16 cellular contexts compared by ENCODE assay signal in genomic region chr17:57457188-57457587, GRCh38.
"Had no signal": no experiment of that assay in that cellular context is flagged by ENCODE, and none has a peak within 500 bp of the region (broad histone marks: within the 10 kb centered on the region; RNA-seq: fewer than 3 reads in every experiment).

No MANE protein-coding gene starts in this region.

- H3K27ac Mint-ChIP-seq: dendritic cell treated with granulocyte-macrophage colony-stimulating factor and Interleukin-4, amounts not matched to agents 40 ng/mL and 50 ng/mL, for 4 days; type B pancreatic cell had no signal

- H3K27me3 Mint-ChIP-seq: naive thymus-derived CD4-positive, alpha-beta T cell; type B pancreatic cell had no signal

- H3K9me3 Mint-ChIP-seq: dendritic cell treated with granulocyte-macrophage colony-stimulating factor and Interleukin-4, amounts not matched to agents 40 ng/mL and 50 ng/mL, for 4 days; nephron progenitor cell; type B pancreatic cell had no signal

- H3K27ac ChIP-seq: esophagus squamous epithelium, gastroesophageal sphincter, neutrophil, right atrium auricular region, vagina had no signal

- H3K36me3 ChIP-seq: gastroesophageal sphincter, neutrophil, right atrium auricular region, vagina had no signal

- H3K4me3 Mint-ChIP-seq: dendritic cell treated with granulocyte-macrophage colony-stimulating factor and Interleukin-4, amounts not matched to agents 40 ng/mL and 50 ng/mL, for 4 days; naive thymus-derived CD4-positive, alpha-beta T cell; nephron progenitor cell; type B pancreatic cell had no signal

- H3K27me3 ChIP-seq: esophagus squamous epithelium, gastroesophageal sphincter, neutrophil, right atrium auricular region, vagina had no signal

- ATAC-seq: gastroesophageal sphincter; naive thymus-derived CD4-positive, alpha-beta T cell had no signal

- DNase-seq: esophagus squamous epithelium; foreskin fibroblast; glutamatergic neuron; kidney glomerular epithelial cell; mammary epithelial cell; naive thymus-derived CD4-positive, alpha-beta T cell; nephron progenitor cell; small intestine; stimulated activated CD4-positive, alpha-beta T cell treated with anti-CD3 and anti-CD28 coated beads, Interleukin-12 subunit alpha, Interleukin-12 subunit beta, amount 100 ng/mL, for 4 hours; stimulated activated naive CD4-positive, alpha-beta T cell treated with Interleukin-2 at 50 U/mL for 16 hours had no signal

- H3K4me3 ChIP-seq: esophagus squamous epithelium, gastroesophageal sphincter, right atrium auricular region, vagina had no signal

- H3K9me3 ChIP-seq: esophagus squamous epithelium, gastroesophageal sphincter, neutrophil, right atrium auricular region, vagina had no signal
